ENCODE assay signal across 19 cellular contexts in the genomic region with DNA sequence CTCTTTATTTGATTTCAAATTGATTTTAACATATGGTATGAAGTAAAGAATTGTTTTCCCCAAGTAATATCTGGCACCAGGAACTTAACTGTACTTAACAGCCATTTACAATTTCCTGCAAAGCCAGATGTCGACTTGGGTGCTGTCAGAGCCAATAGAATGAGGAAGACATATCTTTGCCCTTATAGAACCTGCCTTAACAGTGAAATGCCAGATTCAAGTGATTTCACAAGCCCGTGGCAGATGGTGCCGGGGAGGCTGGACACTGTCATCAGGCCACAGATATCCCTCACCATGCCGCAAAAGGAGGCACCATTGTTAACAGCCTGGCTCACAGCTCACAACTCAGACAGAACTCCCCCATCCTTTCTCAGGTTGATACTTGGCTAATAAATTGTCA.
"Had no signal": no experiment of that assay in that cellular context is flagged by ENCODE, and none has a peak within 500 bp of the region (broad histone marks: within the 10 kb centered on the region; RNA-seq: fewer than 3 reads in every experiment).

No MANE protein-coding gene starts in this region.

- DNase-seq: activated CD4-positive, alpha-beta T cell treated with anti-CD3 and anti-CD28 coated beads for 1 hour; activated CD4-positive, alpha-beta T cell treated with anti-CD3 and anti-CD28 coated beads, Interleukin-2, amount 50 U/mL, for 48 hours; activated gamma-delta T cell treated with Interleukin-2 at 50 U/mL for 16 hours; activated naive CD8-positive, alpha-beta T cell treated with anti-CD3 and anti-CD28 coated beads for 36 hours; activated T-cell treated with anti-CD3 and anti-CD28 coated beads, Interleukin-2, amount 50 U/mL, for 48 hours; anterior cingulate cortex; dorsolateral prefrontal cortex; immature natural killer cell; left cardiac atrium; natural killer cell; nucleus accumbens; psoas muscle; sigmoid colon; stimulated activated CD4-positive, alpha-beta T cell treated with anti-CD3 and anti-CD28 coated beads, Interleukin-12 subunit alpha, Interleukin-12 subunit beta, amount 100 ng/mL, for 4 hours; stimulated activated naive CD4-positive, alpha-beta T cell; substantia nigra; transverse colon had no signal

- H3K4me3 ChIP-seq: breast epithelium, dorsolateral prefrontal cortex, psoas muscle, sigmoid colon, transverse colon had no signal

- H3K27me3 ChIP-seq: breast epithelium, dorsolateral prefrontal cortex, sigmoid colon, transverse colon had no signal

- H3K36me3 ChIP-seq: breast epithelium had no signal

- H3K4me1 ChIP-seq: breast epithelium, psoas muscle, sigmoid colon had no signal

- H3K9me3 ChIP-seq: breast epithelium, psoas muscle, sigmoid colon, transverse colon had no signal

- ATAC-seq: esophagus mucosa, left cardiac atrium, natural killer cell, psoas muscle had no signal

- H3K27ac ChIP-seq: breast epithelium, dorsolateral prefrontal cortex, psoas muscle, sigmoid colon, transverse colon had no signal
